ENCODE assay signal across 1 cellular context in genomic region chr3:42072583-42072924, GRCh38.
TF ChIP-seq lines count a peak whose summit lies in the region.

No MANE protein-coding gene starts in this region.

TF ChIP-seq in HepG2, 621 proteins besides CTCF, POLR2A, EP300 and RAD21 (continued from another document):
- TF ChIP-seq DMTF1 (CRISPR knock-in tag; IDR thresholded peaks at IDR 0.05), result no peak
- no peak for TF ChIP-seq NR2F6 (IDR thresholded peaks at IDR 0.05)
- TF ChIP-seq NR2F6 (CRISPR knock-in tag; IDR thresholded peaks at IDR 0.05), result no peak
- TF ChIP-seq ZBTB2 (CRISPR knock-in tag; IDR thresholded peaks at IDR 0.05; ENCODE audit: low read depth), result no peak
- no peak for TF ChIP-seq SALL1 (CRISPR knock-in tag; IDR thresholded peaks at IDR 0.05)
- TF ChIP-seq SNAPC4 (CRISPR knock-in tag; IDR thresholded peaks at IDR 0.05), result no peak
